Comparison of ENCODE assay signal across 24 cellular contexts in the genomic region with DNA sequence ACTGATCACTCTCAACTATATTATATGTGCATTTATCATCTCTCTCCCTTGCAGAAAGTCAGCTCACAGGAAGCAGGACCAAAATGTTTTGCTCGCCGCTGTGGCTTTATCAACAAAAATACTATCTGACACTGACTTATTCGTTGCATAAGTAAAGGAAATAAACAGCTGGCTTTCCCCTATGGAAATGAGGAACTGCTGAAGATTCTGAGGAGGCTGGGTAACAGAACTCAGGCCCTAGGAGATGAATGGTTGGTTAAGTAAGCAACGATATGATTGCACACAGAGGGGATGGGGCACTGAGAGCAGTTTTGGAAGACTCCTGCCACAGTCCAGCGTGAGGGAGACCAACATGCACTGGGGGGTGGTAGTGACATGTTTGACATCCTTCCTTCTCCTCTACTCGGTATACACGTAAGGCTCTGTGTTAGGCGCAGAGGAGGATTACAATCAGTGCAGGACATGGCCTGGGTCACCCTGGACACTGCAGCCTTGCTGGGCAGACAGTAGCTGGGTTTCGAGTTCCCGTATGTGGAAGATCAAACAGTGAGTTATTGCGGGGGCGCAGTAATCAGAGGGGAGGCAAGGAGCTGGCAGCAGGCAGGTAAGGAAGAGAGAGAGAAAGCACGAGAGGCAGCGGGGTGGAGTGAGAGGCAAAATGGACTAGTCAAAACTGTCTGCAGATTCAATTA.
A peak's percentile ranks its signal among the peaks of the same experiment; 100 is the strongest.
DNase-seq lines count a peak whose midpoint lies in the region; ATAC-seq and TF ChIP-seq lines count a peak whose summit lies in the region.
"Had no signal": no experiment of that assay in that cellular context is flagged by ENCODE, and none has a peak within 500 bp of the region (broad histone marks: within the 10 kb centered on the region; RNA-seq: fewer than 3 reads in every experiment).

No MANE protein-coding gene starts in this region.

- peaks cover 23% of the 10 kb centered on the region for H3K36me3 Mint-ChIP-seq in WTC11
- H3K36me3 Mint-ChIP-seq in osteocyte (ENCODE audit: unreplicated experiment) = peaks cover 6% of the 10 kb centered on the region
- H3K36me3 Mint-ChIP-seq in activated T-cell treated with anti-CD3 and anti-CD28 coated beads, Interleukin-2, amount 50 U/mL, for 72 hours (ENCODE audit: insufficient read depth in 2 of 2) = no peaks in the 10 kb centered on the region

- CTCF ChIA-PET in WTC11 (lab: Charles Lee) = interaction anchor here (1.1 kb wide), 1 partner anchor 10 kb away, joined by 4 read pairs; no protein-coding TSS in a partner anchor

- peak overlapping the region; percentile 20; the same call in 1 of the 2 replicates for H3K27ac Mint-ChIP-seq in WTC11
- H3K27ac Mint-ChIP-seq in osteocyte (ENCODE audit: unreplicated experiment) = no peak overlapping the region
- H3K27ac Mint-ChIP-seq in activated T-cell treated with anti-CD3 and anti-CD28 coated beads, Interleukin-2, amount 50 U/mL, for 72 hours = no peak overlapping the region
- H3K27ac Mint-ChIP-seq: activated CD4-positive, alpha-beta T cell treated with anti-CD3 and anti-CD28 coated beads for 36 hours; activated CD8-positive, alpha-beta T cell treated with anti-CD3 and anti-CD28 coated beads, Interleukin-2, amount 10 ng/mL, durations not matched to agents 7 days and 5 days; activated naive CD8-positive, alpha-beta T cell treated with anti-CD3 and anti-CD28 coated beads, Interleukin-2, amount 10 ng/mL, durations not matched to agents 7 days and 5 days; stimulated activated naive CD8-positive, alpha-beta T cell treated with anti-CD3 and anti-CD28 coated beads, Interleukin-15, amount 100 ng/mL, for 72 hours had no signal

- DNase-seq in CD1c-positive myeloid dendritic cell (ENCODE audit: extremely low spot score) (peak; percentile 46), NOMO-1 treated with DMSO at 0.1 percent for 48 hours (lab: John Stamatoyannopoulos, UW; ENCODE audit: unreplicated experiment) (peak; percentile 47), WTC11 (ENCODE audit: low spot score) (no peak), osteocyte (ENCODE audit: extremely low spot score, unreplicated experiment) (peak; percentile 63), kidney tubule cell (ENCODE audit: low spot score) (no peak)
- DNase-seq in activated CD8-positive, alpha-beta memory T cell treated with anti-CD3 and anti-CD28 coated beads, Interleukin-2, amount 50 U/mL, for 48 hours = no peak
- DNase-seq in activated T-cell treated with anti-CD3 and anti-CD28 coated beads, Interleukin-2, amount 50 U/mL, for 72 hours = no peak
- DNase-seq: ACHN; activated CD4-positive, alpha-beta T cell treated with anti-CD3 and anti-CD28 coated beads for 36 hours; activated CD8-positive, alpha-beta T cell treated with anti-CD3 and anti-CD28 coated beads, Interleukin-2, amount 10 ng/mL, durations not matched to agents 7 days and 5 days; activated effector memory CD4-positive, alpha-beta T cell treated with anti-CD3 and anti-CD28 coated beads, Interleukin-2, amount 50 U/mL, for 16 hours; activated naive CD8-positive, alpha-beta T cell treated with anti-CD3 and anti-CD28 coated beads, Interleukin-2, amount 10 ng/mL, durations not matched to agents 7 days and 5 days; activated T-cell treated with anti-CD3 and anti-CD28 coated beads for 4 hours; Calu3; central memory CD4-positive, alpha-beta T cell; DMS79 treated with DMSO at 0.1 percent for 48 hours; left cardiac atrium; mesendoderm; MM.1S; NCI-H1694; psoas muscle; SHP77; stimulated activated naive CD8-positive, alpha-beta T cell treated with anti-CD3 and anti-CD28 coated beads, Interleukin-15, amount 100 ng/mL, for 72 hours had no signal

- POLR2A ChIA-PET in WTC11 (lab: Charles Lee) = no interaction called here

- H3K4me1 Mint-ChIP-seq in WTC11 (peaks cover 3% of the 10 kb centered on the region), osteocyte (ENCODE audit: unreplicated experiment) (peaks cover 8% of the 10 kb centered on the region)
- no peaks in the 10 kb centered on the region for H3K4me1 Mint-ChIP-seq in activated T-cell treated with anti-CD3 and anti-CD28 coated beads, Interleukin-2, amount 50 U/mL, for 72 hours (ENCODE audit: low read depth)
- H3K4me1 Mint-ChIP-seq: activated CD4-positive, alpha-beta T cell treated with anti-CD3 and anti-CD28 coated beads for 36 hours; activated naive CD8-positive, alpha-beta T cell treated with anti-CD3 and anti-CD28 coated beads, Interleukin-2, amount 10 ng/mL, durations not matched to agents 7 days and 5 days; stimulated activated naive CD8-positive, alpha-beta T cell treated with anti-CD3 and anti-CD28 coated beads, Interleukin-15, amount 100 ng/mL, for 72 hours had no signal

- H3K4me3 Mint-ChIP-seq in WTC11 (no peak overlapping the region), osteocyte (ENCODE audit: unreplicated experiment) (no peak overlapping the region)
- no peak overlapping the region for H3K4me3 Mint-ChIP-seq in activated T-cell treated with anti-CD3 and anti-CD28 coated beads, Interleukin-2, amount 50 U/mL, for 72 hours
- H3K4me3 Mint-ChIP-seq: activated CD4-positive, alpha-beta T cell treated with anti-CD3 and anti-CD28 coated beads for 36 hours; activated CD8-positive, alpha-beta T cell treated with anti-CD3 and anti-CD28 coated beads, Interleukin-2, amount 10 ng/mL, durations not matched to agents 7 days and 5 days; activated naive CD8-positive, alpha-beta T cell treated with anti-CD3 and anti-CD28 coated beads, Interleukin-2, amount 10 ng/mL, durations not matched to agents 7 days and 5 days; stimulated activated naive CD8-positive, alpha-beta T cell treated with anti-CD3 and anti-CD28 coated beads, Interleukin-15, amount 100 ng/mL, for 72 hours had no signal

- TF ChIP-seq CTCF in WTC11 (IDR thresholded peaks at IDR 0.05) (no peak), osteocyte (IDR thresholded peaks at IDR 0.05) (no peak)

- no peaks in the 10 kb centered on the region for H3K27me3 Mint-ChIP-seq in WTC11 (ENCODE audit: low read depth)
- H3K27me3 Mint-ChIP-seq in osteocyte (ENCODE audit: unreplicated experiment) = no peaks in the 10 kb centered on the region
- peaks cover 10% of the 10 kb centered on the region for H3K27me3 Mint-ChIP-seq in activated T-cell treated with anti-CD3 and anti-CD28 coated beads, Interleukin-2, amount 50 U/mL, for 72 hours (ENCODE audit: low read depth)
- H3K27me3 Mint-ChIP-seq: activated CD4-positive, alpha-beta T cell treated with anti-CD3 and anti-CD28 coated beads for 36 hours had no signal

- H3K9me3 Mint-ChIP-seq in WTC11 (peaks cover 17% of the 10 kb centered on the region), osteocyte (ENCODE audit: unreplicated experiment) (no peaks in the 10 kb centered on the region)
- no peaks in the 10 kb centered on the region for H3K9me3 Mint-ChIP-seq in activated T-cell treated with anti-CD3 and anti-CD28 coated beads, Interleukin-2, amount 50 U/mL, for 72 hours

- no peak for ATAC-seq in WTC11
- no peak for ATAC-seq in activated T-cell treated with anti-CD3 and anti-CD28 coated beads, Interleukin-2, amount 50 U/mL, for 72 hours (replicated peaks in 1 of 2)
- ATAC-seq: activated CD4-positive, alpha-beta T cell treated with anti-CD3 and anti-CD28 coated beads for 36 hours; activated CD8-positive, alpha-beta T cell treated with anti-CD3 and anti-CD28 coated beads, Interleukin-2, amount 10 ng/mL, durations not matched to agents 7 days and 5 days; HCT116; psoas muscle; stimulated activated naive CD8-positive, alpha-beta T cell treated with anti-CD3 and anti-CD28 coated beads, Interleukin-15, amount 100 ng/mL, for 72 hours had no signal

TF ChIP-seq in WTC11, 78 proteins besides CTCF, POLR2A, EP300 and RAD21 (continues in another document):
- no peak for TF ChIP-seq FOXK1 (CRISPR knock-in tag; IDR thresholded peaks at IDR 0.05)
- TF ChIP-seq SMAD3 (CRISPR knock-in tag; IDR thresholded peaks at IDR 0.05; ENCODE audit: borderline replicate concordance) = no peak
- TF ChIP-seq FOXJ3 (CRISPR knock-in tag; IDR thresholded peaks at IDR 0.05; ENCODE audit: borderline replicate concordance) = no peak
- no peak for TF ChIP-seq GRHL2 (CRISPR knock-in tag; IDR thresholded peaks at IDR 0.05; ENCODE audit: insufficient replicate concordance, severe bottlenecking)
- TF ChIP-seq OVOL2 (CRISPR knock-in tag; IDR thresholded peaks at IDR 0.05; ENCODE audit: borderline replicate concordance) = no peak
- TF ChIP-seq NR3C1 (CRISPR knock-in tag; conservative IDR thresholded peaks at IDR 0.05; ENCODE audit: low read depth) = no peak
- TF ChIP-seq, protein P1, sequence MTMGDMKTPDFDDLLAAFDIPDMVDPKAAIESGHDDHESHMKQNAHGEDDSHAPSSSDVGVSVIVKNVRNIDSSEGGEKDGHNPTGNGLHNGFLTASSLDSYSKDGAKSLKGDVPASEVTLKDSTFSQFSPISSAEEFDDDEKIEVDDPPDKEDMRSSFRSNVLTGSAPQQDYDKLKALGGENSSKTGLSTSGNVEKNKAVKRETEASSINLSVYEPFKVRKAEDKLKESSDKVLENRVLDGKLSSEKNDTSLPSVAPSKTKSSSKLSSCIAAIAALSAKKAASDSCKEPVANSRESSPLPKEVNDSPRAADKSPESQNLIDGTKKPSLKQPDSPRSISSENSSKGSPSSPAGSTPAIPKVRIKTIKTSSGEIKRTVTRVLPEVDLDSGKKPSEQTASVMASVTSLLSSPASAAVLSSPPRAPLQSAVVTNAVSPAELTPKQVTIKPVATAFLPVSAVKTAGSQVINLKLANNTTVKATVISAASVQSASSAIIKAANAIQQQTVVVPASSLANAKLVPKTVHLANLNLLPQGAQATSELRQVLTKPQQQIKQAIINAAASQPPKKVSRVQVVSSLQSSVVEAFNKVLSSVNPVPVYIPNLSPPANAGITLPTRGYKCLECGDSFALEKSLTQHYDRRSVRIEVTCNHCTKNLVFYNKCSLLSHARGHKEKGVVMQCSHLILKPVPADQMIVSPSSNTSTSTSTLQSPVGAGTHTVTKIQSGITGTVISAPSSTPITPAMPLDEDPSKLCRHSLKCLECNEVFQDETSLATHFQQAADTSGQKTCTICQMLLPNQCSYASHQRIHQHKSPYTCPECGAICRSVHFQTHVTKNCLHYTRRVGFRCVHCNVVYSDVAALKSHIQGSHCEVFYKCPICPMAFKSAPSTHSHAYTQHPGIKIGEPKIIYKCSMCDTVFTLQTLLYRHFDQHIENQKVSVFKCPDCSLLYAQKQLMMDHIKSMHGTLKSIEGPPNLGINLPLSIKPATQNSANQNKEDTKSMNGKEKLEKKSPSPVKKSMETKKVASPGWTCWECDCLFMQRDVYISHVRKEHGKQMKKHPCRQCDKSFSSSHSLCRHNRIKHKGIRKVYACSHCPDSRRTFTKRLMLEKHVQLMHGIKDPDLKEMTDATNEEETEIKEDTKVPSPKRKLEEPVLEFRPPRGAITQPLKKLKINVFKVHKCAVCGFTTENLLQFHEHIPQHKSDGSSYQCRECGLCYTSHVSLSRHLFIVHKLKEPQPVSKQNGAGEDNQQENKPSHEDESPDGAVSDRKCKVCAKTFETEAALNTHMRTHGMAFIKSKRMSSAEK (CRISPR knock-in tag; IDR thresholded peaks at IDR 0.05; ENCODE audit: borderline replicate concordance) = no peak
- TF ChIP-seq TP53 (CRISPR knock-in tag; IDR thresholded peaks at IDR 0.05) = no peak

Comparison
In these comparisons a context has a peak if more than half of its experiments do, and no peak if none do; other contexts are left out.
1. DNase-seq: peak in CD1c-positive myeloid dendritic cell (single experiment), NOMO-1 treated with DMSO at 0.1 percent for 48 hours (single experiment) and osteocyte (single experiment); none in WTC11 (single experiment), kidney tubule cell (single experiment), activated CD8-positive, alpha-beta memory T cell treated with anti-CD3 and anti-CD28 coated beads, Interleukin-2, amount 50 U/mL, for 48 hours (single experiment) and activated T-cell treated with anti-CD3 and anti-CD28 coated beads, Interleukin-2, amount 50 U/mL, for 72 hours (0 of 2).